Comparison of ENCODE assay signal across 22 cellular contexts in genomic region chr22:47571616-47572015, GRCh38.
DNase-seq lines count a peak whose midpoint lies in the region; ATAC-seq and TF ChIP-seq lines count a peak whose summit lies in the region.
"Had no signal": no experiment of that assay in that cellular context is flagged by ENCODE, and none has a peak within 500 bp of the region (broad histone marks: within the 10 kb centered on the region; RNA-seq: fewer than 3 reads in every experiment).

No MANE protein-coding gene starts in this region.

- no peaks in the 10 kb centered on the region for H3K36me3 ChIP-seq in tibial artery
- H3K36me3 ChIP-seq in CD8-positive, alpha-beta memory T cell (ENCODE audit: insufficient read depth, low read length) = no peaks in the 10 kb centered on the region
- H3K36me3 ChIP-seq: BLaER1, HAP-1 had no signal

- no peak for ATAC-seq in activated CD8-positive, alpha-beta memory T cell treated with anti-CD3 and anti-CD28 coated beads, Interleukin-2, amount 10 ng/mL, durations not matched to agents 7 days and 5 days
- ATAC-seq in GM19395 (IDR thresholded peaks at IDR 0.05; ENCODE audit: unreplicated experiment) = no peak
- ATAC-seq: CD8-positive, alpha-beta T cell; GM12878 had no signal

- H3K4me3 ChIP-seq in iPS-18c (ENCODE audit: insufficient read depth, low read depth, low read length) (peak overlapping the region; percentile 9; the same call in 1 of the 2 replicates), tibial artery (no peak overlapping the region)
- H3K4me3 ChIP-seq in CD8-positive, alpha-beta memory T cell (ENCODE audit: low read length) = no peak overlapping the region
- H3K4me3 ChIP-seq: BLaER1, GM12878, HAP-1 had no signal

- POLR2A ChIA-PET in CD8-positive, alpha-beta memory T cell (lab: Charles Lee) = no interaction called here

- no peaks in the 10 kb centered on the region for H3K27me3 Mint-ChIP-seq in activated CD8-positive, alpha-beta memory T cell treated with anti-CD3 and anti-CD28 coated beads, Interleukin-2, amount 10 ng/mL, durations not matched to agents 7 days and 5 days
- peaks cover 0 to 4% of the 10 kb centered on the region in 2 donors for H3K27me3 Mint-ChIP-seq in CD8-positive, alpha-beta memory T cell
- H3K27me3 Mint-ChIP-seq: CD4-positive, CD25-positive, alpha-beta regulatory T cell had no signal

- H3K36me3 Mint-ChIP-seq in activated CD8-positive, alpha-beta memory T cell treated with anti-CD3 and anti-CD28 coated beads, Interleukin-2, amount 10 ng/mL, durations not matched to agents 7 days and 5 days = no peaks in the 10 kb centered on the region
- no peaks in the 10 kb centered on the region for H3K36me3 Mint-ChIP-seq in CD8-positive, alpha-beta memory T cell
- H3K36me3 Mint-ChIP-seq: CD4-positive, CD25-positive, alpha-beta regulatory T cell; CD8-positive, alpha-beta T cell had no signal

- H3K9me3 Mint-ChIP-seq in activated CD8-positive, alpha-beta memory T cell treated with anti-CD3 and anti-CD28 coated beads, Interleukin-2, amount 10 ng/mL, durations not matched to agents 7 days and 5 days (ENCODE audit: low read depth) = no peaks in the 10 kb centered on the region
- H3K9me3 Mint-ChIP-seq in CD8-positive, alpha-beta memory T cell = no peaks in the 10 kb centered on the region
- H3K9me3 Mint-ChIP-seq: CD8-positive, alpha-beta T cell had no signal

- intact Hi-C loops in tibial artery (cut with DNase I; ENCODE audit: low total_unique reads) = no loop called here

- H3K9me3 ChIP-seq in iPS-18c (ENCODE audit: control insufficient read depth, insufficient read depth, low read length) = peaks cover 44% of the 10 kb centered on the region
- H3K9me3 ChIP-seq in tibial artery = no peaks in the 10 kb centered on the region
- H3K9me3 ChIP-seq in CD8-positive, alpha-beta memory T cell (ENCODE audit: low read length) = no peaks in the 10 kb centered on the region
- H3K9me3 ChIP-seq: BLaER1, HAP-1 had no signal

- no peaks in the 10 kb centered on the region for H3K4me1 Mint-ChIP-seq in activated CD8-positive, alpha-beta memory T cell treated with anti-CD3 and anti-CD28 coated beads, Interleukin-2, amount 10 ng/mL, durations not matched to agents 7 days and 5 days
- H3K4me1 Mint-ChIP-seq in CD8-positive, alpha-beta memory T cell = no peaks in the 10 kb centered on the region
- H3K4me1 Mint-ChIP-seq: B cell had no signal

- no peak overlapping the region for H3K27ac Mint-ChIP-seq in activated CD8-positive, alpha-beta memory T cell treated with anti-CD3 and anti-CD28 coated beads, Interleukin-2, amount 10 ng/mL, durations not matched to agents 7 days and 5 days
- H3K27ac Mint-ChIP-seq in CD8-positive, alpha-beta memory T cell = no peak overlapping the region
- H3K27ac Mint-ChIP-seq: B cell; CD4-positive, CD25-positive, alpha-beta regulatory T cell; CD8-positive, alpha-beta T cell; HFFc6 had no signal

- H3K4me1 ChIP-seq in tibial artery = no peaks in the 10 kb centered on the region
- H3K4me1 ChIP-seq in CD8-positive, alpha-beta memory T cell (ENCODE audit: insufficient read depth, low read length) = no peaks in the 10 kb centered on the region
- H3K4me1 ChIP-seq: BLaER1, HAP-1 had no signal

- peaks cover 0 to 4% of the 10 kb centered on the region in 2 donors for H3K27me3 ChIP-seq in tibial artery
- no peaks in the 10 kb centered on the region for H3K27me3 ChIP-seq in CD8-positive, alpha-beta memory T cell (ENCODE audit: insufficient read depth, low read length, poor library complexity, severe bottlenecking)
- H3K27me3 ChIP-seq: BLaER1 had no signal

- TF ChIP-seq CTCF in tibial artery (IDR thresholded peaks at IDR 0.05) = no peak

- no peak overlapping the region for H3K4me3 Mint-ChIP-seq in activated CD8-positive, alpha-beta memory T cell treated with anti-CD3 and anti-CD28 coated beads, Interleukin-2, amount 10 ng/mL, durations not matched to agents 7 days and 5 days
- no peak overlapping the region for H3K4me3 Mint-ChIP-seq in CD8-positive, alpha-beta memory T cell
- H3K4me3 Mint-ChIP-seq: B cell; CD4-positive, CD25-positive, alpha-beta regulatory T cell; CD8-positive, alpha-beta T cell; HFFc6 had no signal

- CTCF ChIA-PET in activated CD8-positive, alpha-beta memory T cell treated with anti-CD3 and anti-CD28 coated beads, Interleukin-2, amount 10 ng/mL, durations not matched to agents 7 days and 5 days (lab: Charles Lee) = no interaction called here
- CTCF ChIA-PET in CD8-positive, alpha-beta memory T cell (lab: Charles Lee) = no interaction called here

- peak; percentile 33 for DNase-seq in activated CD8-positive, alpha-beta memory T cell treated with anti-CD3 and anti-CD28 coated beads for 24 hours
- no peak for DNase-seq in activated CD8-positive, alpha-beta memory T cell treated with anti-CD3 and anti-CD28 coated beads, Interleukin-2, amount 10 ng/mL, durations not matched to agents 7 days and 5 days
- DNase-seq in mesenteric fat pad (ENCODE audit: low spot score) (peak; percentile 86), tibial artery (peak; percentile 15 to 45), HK-2 (ENCODE audit: unreplicated experiment) (no peak)
- DNase-seq in CD8-positive, alpha-beta memory T cell = no peak
- DNase-seq: CD4-positive, CD25-positive, alpha-beta regulatory T cell; DMS 273 treated with DMSO at 0.1 percent for 48 hours; DMS79; EL; GDM1; GOT3; HFFc6 had no signal

- no peak overlapping the region for H3K27ac ChIP-seq in tibial artery
- no peak overlapping the region for H3K27ac ChIP-seq in CD8-positive, alpha-beta memory T cell (ENCODE audit: low read depth, low read length)
- H3K27ac ChIP-seq: 22Rv1, BLaER1, C4-2B had no signal

Comparison
In these comparisons a context has a peak if more than half of its experiments do, and no peak if none do; other contexts are left out.
1. DNase-seq: peak in activated CD8-positive, alpha-beta memory T cell treated with anti-CD3 and anti-CD28 coated beads for 24 hours (single experiment), mesenteric fat pad (single experiment) and tibial artery (2 of 2); none in activated CD8-positive, alpha-beta memory T cell treated with anti-CD3 and anti-CD28 coated beads, Interleukin-2, amount 10 ng/mL, durations not matched to agents 7 days and 5 days (single experiment), HK-2 (single experiment) and CD8-positive, alpha-beta memory T cell (0 of 5).